Comparison of ENCODE assay signal across 24 cellular contexts in genomic region chr3:197963019-197963637, GRCh38.
"Had no signal": no experiment of that assay in that cellular context is flagged by ENCODE, and none has a peak within 500 bp of the region (broad histone marks: within the 10 kb centered on the region; RNA-seq: fewer than 3 reads in every experiment).

No MANE protein-coding gene starts in this region.

- H3K9me3 ChIP-seq: colonic mucosa, gastrocnemius medialis, right lobe of liver, thoracic aorta, uterus had no signal

- H3K4me3 ChIP-seq: colonic mucosa, gastrocnemius medialis, lower lobe of right lung, neural progenitor cell, right lobe of liver, thoracic aorta, tibial nerve, upper lobe of left lung, uterus had no signal

- H3K4me1 ChIP-seq: colonic mucosa had no signal

- DNase-seq: colonic mucosa; effector CD8-positive, alpha-beta T cell; endodermal cell; foreskin fibroblast; gastrocnemius medialis; head of caudate nucleus; left ventricle myocardium superior; lower lobe of right lung; right lobe of liver; small intestine; stimulated activated CD4-positive, alpha-beta T cell treated with anti-CD3 and anti-CD28 coated beads, Interleukin-15, amount 100 ng/mL, for 24 hours; stimulated activated CD4-positive, alpha-beta T cell treated with anti-CD3 and anti-CD28 coated beads, Interleukin-2, amount 100 ng/mL, for 48 hours; stimulated activated naive B cell treated with anti-CD40 and anti-IgM and Interleukin-4, amounts not matched to agents 10 μg/mL and 1 μg/mL and 100 μg/mL, for 72 hours; upper lobe of left lung; uterus had no signal

- H3K4me3 Mint-ChIP-seq: dendritic cell treated with granulocyte-macrophage colony-stimulating factor and Interleukin-4, amounts not matched to agents 40 ng/mL and 50 ng/mL, for 4 days; endodermal cell; neural progenitor cell; stimulated activated naive B cell treated with anti-CD40 and anti-IgM and Interleukin-4, amounts not matched to agents 10 μg/mL and 1 μg/mL and 100 μg/mL, for 72 hours; stimulated activated naive CD8-positive, alpha-beta T cell treated with anti-CD3 and anti-CD28 coated beads, Interleukin-15, Interleukin-2, amounts not matched to agents 100 ng/mL and 50 ng/mL, for 24 hours had no signal

- H3K27me3 Mint-ChIP-seq: dendritic cell treated with granulocyte-macrophage colony-stimulating factor and Interleukin-4, amounts not matched to agents 40 ng/mL and 50 ng/mL, for 4 days; progenitor cell of endocrine pancreas; stimulated activated naive CD8-positive, alpha-beta T cell treated with anti-CD3 and anti-CD28 coated beads, Interleukin-15, Interleukin-2, amounts not matched to agents 100 ng/mL and 50 ng/mL, for 24 hours had no signal

- H3K27ac ChIP-seq: colonic mucosa, epithelial cell of prostate, gastrocnemius medialis, lower lobe of right lung, neural progenitor cell, parathyroid adenoma, right lobe of liver, thoracic aorta, tibial nerve, upper lobe of left lung, uterus had no signal

- ATAC-seq: esophagus mucosa; gastrocnemius medialis; left ventricle myocardium superior; lower lobe of right lung; right lobe of liver; stimulated activated naive B cell treated with anti-CD40 and anti-IgM and Interleukin-4, amounts not matched to agents 10 μg/mL and 1 μg/mL and 100 μg/mL, for 72 hours had no signal

- H3K27me3 ChIP-seq: colonic mucosa, gastrocnemius medialis, right lobe of liver, tibial nerve, upper lobe of left lung, uterus had no signal

- H3K27ac Mint-ChIP-seq: dendritic cell treated with granulocyte-macrophage colony-stimulating factor and Interleukin-4, amounts not matched to agents 40 ng/mL and 50 ng/mL, for 4 days; endodermal cell; neural progenitor cell; progenitor cell of endocrine pancreas; stimulated activated naive B cell treated with anti-CD40 and anti-IgM and Interleukin-4, amounts not matched to agents 10 μg/mL and 1 μg/mL and 100 μg/mL, for 72 hours; stimulated activated naive CD8-positive, alpha-beta T cell treated with anti-CD3 and anti-CD28 coated beads, Interleukin-15, Interleukin-2, amounts not matched to agents 100 ng/mL and 50 ng/mL, for 24 hours had no signal

- H3K36me3 ChIP-seq: colonic mucosa, gastrocnemius medialis, lower lobe of right lung, neural progenitor cell, right lobe of liver, thoracic aorta, upper lobe of left lung, uterus had no signal
